8 cellular contexts compared by ENCODE assay signal in the genomic region with DNA sequence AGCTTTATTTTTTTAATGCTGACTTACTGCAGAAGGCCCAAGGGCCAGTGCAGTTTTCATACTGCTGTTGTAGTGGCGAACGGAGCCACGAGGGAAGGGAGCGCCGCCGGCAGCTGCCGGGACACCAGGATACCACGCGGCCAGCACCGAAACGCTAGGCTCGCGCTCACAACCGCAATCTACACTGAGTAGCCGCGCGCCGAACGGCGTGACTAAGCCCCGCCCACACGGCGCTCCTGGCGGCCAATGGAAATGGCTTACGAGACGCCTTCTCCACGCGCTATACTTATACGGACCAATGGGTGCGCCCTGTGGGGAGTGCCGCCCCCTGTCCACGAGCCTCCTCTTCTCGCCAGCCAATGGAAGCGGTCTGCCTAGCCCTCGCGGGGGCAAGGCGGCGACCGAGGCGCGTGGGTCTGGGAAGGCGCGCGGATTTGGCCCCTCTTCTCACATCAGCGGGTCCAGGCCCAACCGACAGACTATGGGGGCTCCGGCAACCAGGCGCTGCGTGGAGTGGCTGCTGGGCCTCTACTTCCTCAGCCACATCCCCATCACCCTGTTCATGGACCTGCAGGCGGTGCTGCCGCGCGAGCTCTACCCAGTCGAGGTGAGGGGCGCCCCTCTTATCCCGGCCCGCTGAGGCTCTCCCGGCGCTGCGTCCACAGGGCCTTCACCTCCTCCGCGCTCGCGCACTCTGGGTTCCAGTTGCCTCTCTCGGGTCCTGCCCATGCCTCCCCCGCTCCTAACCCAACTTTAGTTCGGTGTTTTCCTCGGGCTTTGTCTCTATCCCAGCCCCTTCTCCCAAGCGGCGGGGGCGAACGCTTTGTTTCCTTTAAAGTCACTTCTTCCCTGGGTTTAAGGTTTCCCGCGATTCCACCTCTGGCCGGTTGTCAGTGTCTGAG. TPM values are rescaled to one million over a fixed set of nuclear protein-coding genes. Genes with fewer than 3 reads are reported as not detected.
DNase-seq lines count a peak whose midpoint lies in the region; ATAC-seq and TF ChIP-seq lines count a peak whose summit lies in the region.

A gene (plus strand): TSS at position 442 of the 902 bp plus-strand sequence. CDS start 40 bp downstream, at position 482.

- peaks cover 20% of the 10 kb centered on the region for H3K4me1 ChIP-seq in adipocyte (ENCODE audit: control insufficient read depth, insufficient read depth, low read length)
- H3K4me1 ChIP-seq in heart left ventricle, result peaks cover 0 to 22% (median 15%) of the 10 kb centered on the region in 12 donors
- H3K4me1 ChIP-seq in upper lobe of left lung, result peaks cover 11 to 26% (median 20%) of the 10 kb centered on the region in 4 donors

- H3K4me3 Mint-ChIP-seq in T-cell, result peak within 1 kb of the TSS; percentile 79 to 89 (median 88)

- peaks cover 21 to 31% (median 28%) of the 10 kb centered on the region in 3 donors for H3K4me1 Mint-ChIP-seq in T-cell

- H3K9me3 ChIP-seq in adipocyte (ENCODE audit: control insufficient read depth, low read length) (no peaks in the 10 kb centered on the region), heart left ventricle (no peaks in the 10 kb centered on the region), upper lobe of left lung (no peaks in the 10 kb centered on the region)

- peak within 1 kb of the TSS; percentile 83 for H3K9ac ChIP-seq in adipocyte (ENCODE audit: low read length)

- H3K36me3 Mint-ChIP-seq in T-cell, result no peaks in the 10 kb centered on the region

- H3K36me3 ChIP-seq in adipocyte (ENCODE audit: control insufficient read depth, insufficient read depth, low read length, severe bottlenecking) (no peaks in the 10 kb centered on the region), heart left ventricle (no peaks in the 10 kb centered on the region), upper lobe of left lung (no peaks in the 10 kb centered on the region)

- TF ChIP-seq CTCF in GM13977 (IDR thresholded peaks at IDR 0.05; ENCODE audit: extremely low read depth, insufficient read depth, missing control alignments) (peak; percentile 1), heart left ventricle (IDR thresholded peaks at IDR 0.05) (peak in 5 of 12 donors; percentile 12 to 41 (median 22)), upper lobe of left lung (IDR thresholded peaks at IDR 0.05) (peak in 3 of 6 experiments; percentile 22 to 31 (median 30))

- peak in 1 of 4 donors; percentile 53 for TF ChIP-seq EP300 in upper lobe of left lung (IDR thresholded peaks at IDR 0.05)

- peaks cover 0 to 4% of the 10 kb centered on the region in 2 donors for H3K27me3 Mint-ChIP-seq in T-cell

- intact Hi-C loops in heart left ventricle (cut with DNase I) (loop anchor here in 3 of 10 donors (1.0 to 10.0 kb wide), 2 partner anchors 16 to 56 kb away; a partner anchor contains a TSS), posterior cingulate gyrus (cut with DNase I) (loop anchor here (2.0 kb wide), 1 partner anchor 16 kb away; a partner anchor contains a TSS)

- TF ChIP-seq POLR2A in heart left ventricle (IDR thresholded peaks at IDR 0.05) (no peak), upper lobe of left lung (IDR thresholded peaks at IDR 0.05) (peak in 2 of 4 donors; percentile 24 to 52)

- peak; percentile 96 for DNase-seq in GM13977 (ENCODE audit: low spot score)
- peak; percentile 98 for DNase-seq in NCI-H146 (lab: John Stamatoyannopoulos, UW)
- peak; percentile 83 to 97 (median 93) for DNase-seq in T-cell
- peak; percentile 100 for DNase-seq in adipocyte (ENCODE audit: low read depth)
- DNase-seq in heart left ventricle, result peak; percentile 96 to 98 (median 97)
- DNase-seq in posterior cingulate gyrus, result peak; percentile 92 to 100 (median 98)
- DNase-seq in upper lobe of left lung, result peak; percentile 97 to 98

- H3K27me3 ChIP-seq in adipocyte (replicated peaks; ENCODE audit: control insufficient read depth, insufficient read depth, low read length) (no peaks in the 10 kb centered on the region), heart left ventricle (no peaks in the 10 kb centered on the region), upper lobe of left lung (peaks cover 0 to 3% (median 0%) of the 10 kb centered on the region in 4 donors)

- peak within 1 kb of the TSS in 1 of 2 donors; percentile 61 for H3K27ac Mint-ChIP-seq in T-cell

- H3K9me3 Mint-ChIP-seq in T-cell, result no peaks in the 10 kb centered on the region

- ATAC-seq in HG02870 (IDR thresholded peaks at IDR 0.05; ENCODE audit: unreplicated experiment) (peak; percentile 95), T-cell (replicated peaks in 1 of 4) (peak; percentile 98 to 99 (median 99)), heart left ventricle (peak; percentile 99 to 100 (median 100)), upper lobe of left lung (ENCODE audit: low FRiP score in 2 of 2) (peak; percentile 99)

- 0 to 1% (median 0%) methylated on average over 50 to 75 of the region's 75 CpGs for WGBS in heart left ventricle, 4 donors
- 0 to 1% methylated on average over 30 to 33 of the region's 75 CpGs for whole genome bisulfite sequencing in upper lobe of left lung, 2 donors

- H3K27ac ChIP-seq in heart left ventricle (peak within 1 kb of the TSS in 6 of 12 donors; percentile 9 to 65 (median 40)), upper lobe of left lung (peak within 1 kb of the TSS in 2 of 4 donors; percentile 79 to 83)

- POLR2A ChIA-PET in T-cell (lab: Charles Lee), result interaction anchor here (0.6 to 1.5 kb wide), 3 partner anchors 17 to 1552 kb away, joined by 4 to 11 read pairs (median 5); a partner anchor contains a TSS

- H3K4me3 ChIP-seq in adipocyte (ENCODE audit: low read length) (peak within 1 kb of the TSS; percentile 91), heart left ventricle (peak within 1 kb of the TSS; percentile 28 to 82 (median 64)), upper lobe of left lung (peak within 1 kb of the TSS; percentile 27 to 78 (median 74))

- CTCF ChIA-PET in T-cell (lab: Charles Lee), result interaction anchor here (0.7 to 3.5 kb wide), 4 partner anchors 16 to 514 kb away, joined by 3 to 15 read pairs (median 4); a partner anchor contains a TSS

- in situ Hi-C loops in GM13977 (cut with MboI; ENCODE audit: low pct_unique_long_range_greater_than_20kb, low sequenced_read_pairs, unreplicated experiment), result no loop called here

RNA-seq across cellular contexts. Expression of the gene that starts here (rescaled TPM):
- 1 to 10 TPM; 3.4 to 7.2 (median 5.1) TPM for total RNA-seq in T-cell
- 1 to 10 TPM; 2.5 to 6.0 (median 3.3) TPM for total RNA-seq in heart left ventricle
- polyA plus RNA-seq in heart left ventricle, result 1 to 10 TPM; 1.4 to 7.9 TPM
- 10 to 100 TPM; 19.8 to 47.9 (median 37.6) TPM for total RNA-seq in upper lobe of left lung
